ENCODE assay signal across 24 cellular contexts in genomic region chr2:237147317-237147716, GRCh38.
"Had no signal": no experiment of that assay in that cellular context is flagged by ENCODE, and none has a peak within 500 bp of the region (broad histone marks: within the 10 kb centered on the region; RNA-seq: fewer than 3 reads in every experiment).

No MANE protein-coding gene starts in this region.

- DNase-seq: activated CD4-positive, alpha-beta memory T cell treated with anti-CD3 and anti-CD28 coated beads, Interleukin-2, amount 10 ng/mL, durations not matched to agents 7 days and 5 days; activated CD4-positive, alpha-beta T cell treated with anti-CD3 and anti-CD28 coated beads for 1 hour; activated CD4-positive, alpha-beta T cell treated with anti-CD3 and anti-CD28 coated beads, Interleukin-2, amount 10 ng/mL, durations not matched to agents 7 days and 5 days; activated CD8-positive, alpha-beta memory T cell treated with anti-CD3 and anti-CD28 coated beads, Interleukin-2, amount 50 U/mL, for 48 hours; activated gamma-delta T cell; activated naive CD8-positive, alpha-beta T cell treated with anti-CD3 and anti-CD28 coated beads, Interleukin-2, amount 50 U/mL, for 24 hours; activated T-cell treated with anti-CD3 and anti-CD28 coated beads, Interleukin-2, amount 50 U/mL, for 24 hours; anterior cingulate cortex; dermis blood vessel endothelial cell; effector CD4-positive, alpha-beta T cell; left lung; mucosa of descending colon; stimulated activated CD4-positive, alpha-beta T cell treated with anti-CD3 and anti-CD28 coated beads, Interleukin-15, amount 100 ng/mL, for 24 hours; stimulated activated CD4-positive, alpha-beta T cell treated with anti-CD3 and anti-CD28 coated beads, Interleukin-2, amount 100 ng/mL, for 24 hours; stimulated activated naive CD4-positive, alpha-beta T cell; tibial artery had no signal

- H3K36me3 ChIP-seq: left lung, right atrium auricular region, suprapubic skin, tibial artery had no signal

- H3K27me3 ChIP-seq: left lung, right atrium auricular region, suprapubic skin, tibial artery had no signal

- FAIRE-seq: colon, frontal cortex, islet of Langerhans had no signal

- H3K4me1 ChIP-seq: right atrium auricular region had no signal

- ATAC-seq: activated naive CD8-positive, alpha-beta T cell treated with anti-CD3 and anti-CD28 coated beads, Interleukin-2, amount 50 U/mL, for 24 hours; left lung; mucosa of descending colon; natural killer cell treated with Interleukin-12 subunit alpha and Interleukin-12 subunit beta and Interleukin-15 and Interleukin-18, amount 100 ng/mL, for 72 hours had no signal

- H3K4me3 ChIP-seq: left lung, lung, mucosa of descending colon, right atrium auricular region, suprapubic skin, tibial artery had no signal

- H3K27ac ChIP-seq: epithelial cell of prostate, left lung, right atrium auricular region, suprapubic skin, tibial artery had no signal
